ENCODE assay signal across 8 cellular contexts in the genomic region with DNA sequence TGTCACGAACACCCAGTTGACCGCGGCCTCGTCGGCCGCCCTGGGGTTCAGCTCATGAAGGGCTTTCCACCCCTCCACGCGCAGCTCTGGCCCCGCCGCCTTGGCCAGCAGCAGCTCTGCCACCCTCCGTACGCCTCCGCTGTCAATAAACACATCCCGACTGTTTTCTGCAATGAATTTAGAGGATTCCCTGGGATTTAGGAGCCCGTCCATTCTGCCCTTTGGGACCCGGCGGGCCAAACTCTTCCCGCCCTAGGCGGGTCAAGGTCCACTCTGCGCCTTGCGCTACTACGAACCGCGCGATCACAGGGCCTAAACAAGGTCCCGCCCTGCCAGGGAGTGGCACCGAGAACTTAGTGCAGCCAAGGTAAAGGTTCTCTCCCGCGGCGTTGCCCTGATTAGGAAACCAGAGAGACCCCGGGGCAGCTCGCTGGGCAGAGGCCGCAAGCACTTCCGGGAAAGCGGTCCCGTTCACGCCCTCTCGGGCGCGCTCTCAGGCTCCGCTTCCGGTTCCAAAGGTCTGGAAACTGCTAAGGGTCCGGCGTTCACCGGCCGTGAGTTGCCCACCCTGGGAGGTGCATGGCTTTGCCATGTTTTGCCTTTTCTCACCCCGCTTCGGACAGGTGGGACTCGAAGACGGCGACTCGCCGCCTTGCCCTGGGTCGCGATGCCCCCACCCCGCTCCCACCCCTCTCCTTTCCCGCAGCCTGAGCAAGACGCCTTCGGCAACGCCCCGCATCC. TPM values are rescaled to one million over a fixed set of nuclear protein-coding genes. Genes with fewer than 3 reads are reported as not detected.
A peak's percentile ranks its signal among the peaks of the same experiment; 100 is the strongest.
DNase-seq lines count a peak whose midpoint lies in the region; FAIRE-seq and TF ChIP-seq lines count a peak whose summit lies in the region.

No MANE protein-coding gene starts in this region.

- peak overlapping the region; percentile 77 to 86 for H3K9ac ChIP-seq in colonic mucosa (ENCODE audit: low read depth in 2 of 2, low read length in 2 of 2)
- H3K9ac ChIP-seq in liver (ENCODE audit: low read depth in 1 of 2, low read length in 2 of 2): peak overlapping the region; percentile 61 to 80

- H3K9me2 ChIP-seq in hepatocyte (replicated peaks; ENCODE audit: insufficient read depth): no peaks in the 10 kb centered on the region

- H3K4me1 ChIP-seq in colonic mucosa: no peaks in the 10 kb centered on the region
- H3K4me1 ChIP-seq in liver (ENCODE audit: control insufficient read depth in 4 of 4, insufficient read depth in 4 of 4, low read length in 3 of 4): peaks cover 2 to 16% (median 8%) of the 10 kb centered on the region in 4 donors
- no peaks in the 10 kb centered on the region for H3K4me1 ChIP-seq in hepatocyte (ENCODE audit: insufficient read depth)

- H3K27ac ChIP-seq in colonic mucosa: peak overlapping the region; percentile 87
- H3K27ac ChIP-seq in liver (ENCODE audit: low read depth in 1 of 2, low read length in 2 of 2): peak overlapping the region; percentile 73 to 79
- H3K27ac ChIP-seq in hepatocyte: no peak overlapping the region

- H3K36me3 ChIP-seq in colonic mucosa (no peaks in the 10 kb centered on the region), liver (ENCODE audit: control insufficient read depth in 4 of 4, insufficient read depth in 3 of 4, low read depth in 1 of 4, low read length in 3 of 4) (peaks cover 0 to 3% (median 1%) of the 10 kb centered on the region in 4 donors), hepatocyte (replicated peaks; ENCODE audit: insufficient read depth, low read depth) (no peaks in the 10 kb centered on the region)

- H3K4me2 ChIP-seq in hepatocyte: no peak overlapping the region

- H3K9me3 ChIP-seq in colonic mucosa (no peaks in the 10 kb centered on the region), liver (ENCODE audit: control insufficient read depth in 4 of 4, low read length in 3 of 4) (no peaks in the 10 kb centered on the region), hepatocyte (ENCODE audit: low read depth) (no peaks in the 10 kb centered on the region)

- POLR2A ChIA-PET in HEK293T (lab: Yijun Ruan, JAX): interaction anchor here (1.0 kb wide), 2 partner anchors 10 to 333 kb away, joined by 3 read pairs; a partner anchor contains a TSS

- no peaks in the 10 kb centered on the region for H3K79me2 ChIP-seq in hepatocyte

- DNase-seq in GM12891 (ENCODE audit: insufficient read length, low spot score) (peak; percentile 70), HEK293T (ENCODE audit: extremely low spot score) (peak; percentile 79), NCI-H1092 treated with DMSO at 0.1 percent for 48 hours (lab: John Stamatoyannopoulos, UW) (peak; percentile 70), colonic mucosa (peak; percentile 91), hepatocyte (ENCODE audit: low spot score) (no peak)
- DNase-seq in activated CD4-positive, CD25-positive, alpha-beta regulatory T cell treated with anti-CD3 and anti-CD28 coated beads, Interleukin-2, amount 50 U/mL, for 16 hours (ENCODE audit: low read depth, low spot score): peak; percentile 38
- peak; percentile 36 to 57 for DNase-seq in stimulated activated CD4-positive, alpha-beta T cell treated with anti-CD3 and anti-CD28 coated beads, Interleukin-4, amount 100 ng/mL, for 4 hours

- peak; percentile 60 for FAIRE-seq in GM12891 (lab: Jason Lieb, UNC)

- no peaks in the 10 kb centered on the region for H3K27me3 ChIP-seq in colonic mucosa
- H3K27me3 ChIP-seq in liver (ENCODE audit: control insufficient read depth in 4 of 4, insufficient read depth in 4 of 4, low read length in 3 of 4): no peaks in the 10 kb centered on the region
- no peaks in the 10 kb centered on the region for H3K27me3 ChIP-seq in hepatocyte

- H4K20me1 ChIP-seq in hepatocyte (ENCODE audit: insufficient read depth, poor library complexity, severe bottlenecking): no peaks in the 10 kb centered on the region

- TF ChIP-seq CTCF in colonic mucosa (IDR thresholded peaks at IDR 0.05): no peak
- TF ChIP-seq CTCF in liver (IDR thresholded peaks at IDR 0.05; ENCODE audit: low read depth, low read length, missing input control): no peak
- no peak for TF ChIP-seq CTCF in hepatocyte (IDR thresholded peaks at IDR 0.05; ENCODE audit: poor library complexity)

- H2AFZ ChIP-seq in hepatocyte: no peak overlapping the region

- WGBS in liver: 2% methylated on average over 61 of the region's 61 CpGs
- whole genome bisulfite sequencing in hepatocyte (ENCODE audit: low lambda C conversion rate, missing lambda C conversion rate): 96% methylated on average over 57 of the region's 61 CpGs

- H3K4me3 ChIP-seq in colonic mucosa (peak overlapping the region; percentile 62), liver (ENCODE audit: low read depth in 1 of 3, low read length in 3 of 3) (peak overlapping the region; percentile 75 to 91 (median 86)), hepatocyte (no peak overlapping the region)

- CTCF ChIA-PET in HEK293T (lab: Yijun Ruan, JAX): no interaction called here

- intact Hi-C loops in colonic mucosa (cut with DNase I): no loop called here

- TF ChIP-seq RAD21 in liver (IDR thresholded peaks at IDR 0.05): peak in 1 of 2 donors; percentile 23

- peak; percentile 66; the same call in 1 of the 2 replicates for TF ChIP-seq POLR2A in GM12891 (IDR thresholded peaks at IDR 0.05; ENCODE audit: low read depth, low read length)

TF ChIP-seq in GM12891, 5 proteins besides CTCF, POLR2A, EP300 and RAD21:
- no peak; the same call in 1 of the 2 replicates for TF ChIP-seq POLR2AphosphoS5 (IDR thresholded peaks at IDR 0.05; ENCODE audit: low read depth, low read length)
- no peak for TF ChIP-seq TAF1 (IDR thresholded peaks at IDR 0.05; ENCODE audit: low read depth, low read length)
- no peak; the same call in 1 of the 2 replicates for TF ChIP-seq POU2F2 (IDR thresholded peaks at IDR 0.05; ENCODE audit: low read depth, low read length)
- no peak for TF ChIP-seq PAX5 (IDR thresholded peaks at IDR 0.05; ENCODE audit: insufficient read depth, low read length, severe bottlenecking)
- no peak for TF ChIP-seq SPI1 (IDR thresholded peaks at IDR 0.05; ENCODE audit: low read depth, low read length)
TF ChIP-seq in GM12891: peak in this region for 0.

TF ChIP-seq in HEK293T, 16 proteins besides CTCF, POLR2A, EP300 and RAD21:
- no peak for TF ChIP-seq NFRKB (IDR thresholded peaks at IDR 0.05)
- TF ChIP-seq L3MBTL2 (conservative IDR thresholded peaks at IDR 0.05): peak; percentile 89
- TF ChIP-seq LEF1 (IDR thresholded peaks at IDR 0.05; ENCODE audit: borderline replicate concordance): no peak
- TF ChIP-seq ELF4 (IDR thresholded peaks at IDR 0.05): peak; percentile 85

TF ChIP-seq in liver, 16 proteins besides CTCF, POLR2A, EP300 and RAD21 (continues in another document):
- TF ChIP-seq, protein P1, sequence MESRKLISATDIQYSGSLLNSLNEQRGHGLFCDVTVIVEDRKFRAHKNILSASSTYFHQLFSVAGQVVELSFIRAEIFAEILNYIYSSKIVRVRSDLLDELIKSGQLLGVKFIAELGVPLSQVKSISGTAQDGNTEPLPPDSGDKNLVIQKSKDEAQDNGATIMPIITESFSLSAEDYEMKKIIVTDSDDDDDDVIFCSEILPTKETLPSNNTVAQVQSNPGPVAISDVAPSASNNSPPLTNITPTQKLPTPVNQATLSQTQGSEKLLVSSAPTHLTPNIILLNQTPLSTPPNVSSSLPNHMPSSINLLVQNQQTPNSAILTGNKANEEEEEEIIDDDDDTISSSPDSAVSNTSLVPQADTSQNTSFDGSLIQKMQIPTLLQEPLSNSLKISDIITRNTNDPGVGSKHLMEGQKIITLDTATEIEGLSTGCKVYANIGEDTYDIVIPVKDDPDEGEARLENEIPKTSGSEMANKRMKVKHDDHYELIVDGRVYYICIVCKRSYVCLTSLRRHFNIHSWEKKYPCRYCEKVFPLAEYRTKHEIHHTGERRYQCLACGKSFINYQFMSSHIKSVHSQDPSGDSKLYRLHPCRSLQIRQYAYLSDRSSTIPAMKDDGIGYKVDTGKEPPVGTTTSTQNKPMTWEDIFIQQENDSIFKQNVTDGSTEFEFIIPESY (IDR thresholded peaks at IDR 0.05): peak; percentile 96
- TF ChIP-seq, protein P2, sequence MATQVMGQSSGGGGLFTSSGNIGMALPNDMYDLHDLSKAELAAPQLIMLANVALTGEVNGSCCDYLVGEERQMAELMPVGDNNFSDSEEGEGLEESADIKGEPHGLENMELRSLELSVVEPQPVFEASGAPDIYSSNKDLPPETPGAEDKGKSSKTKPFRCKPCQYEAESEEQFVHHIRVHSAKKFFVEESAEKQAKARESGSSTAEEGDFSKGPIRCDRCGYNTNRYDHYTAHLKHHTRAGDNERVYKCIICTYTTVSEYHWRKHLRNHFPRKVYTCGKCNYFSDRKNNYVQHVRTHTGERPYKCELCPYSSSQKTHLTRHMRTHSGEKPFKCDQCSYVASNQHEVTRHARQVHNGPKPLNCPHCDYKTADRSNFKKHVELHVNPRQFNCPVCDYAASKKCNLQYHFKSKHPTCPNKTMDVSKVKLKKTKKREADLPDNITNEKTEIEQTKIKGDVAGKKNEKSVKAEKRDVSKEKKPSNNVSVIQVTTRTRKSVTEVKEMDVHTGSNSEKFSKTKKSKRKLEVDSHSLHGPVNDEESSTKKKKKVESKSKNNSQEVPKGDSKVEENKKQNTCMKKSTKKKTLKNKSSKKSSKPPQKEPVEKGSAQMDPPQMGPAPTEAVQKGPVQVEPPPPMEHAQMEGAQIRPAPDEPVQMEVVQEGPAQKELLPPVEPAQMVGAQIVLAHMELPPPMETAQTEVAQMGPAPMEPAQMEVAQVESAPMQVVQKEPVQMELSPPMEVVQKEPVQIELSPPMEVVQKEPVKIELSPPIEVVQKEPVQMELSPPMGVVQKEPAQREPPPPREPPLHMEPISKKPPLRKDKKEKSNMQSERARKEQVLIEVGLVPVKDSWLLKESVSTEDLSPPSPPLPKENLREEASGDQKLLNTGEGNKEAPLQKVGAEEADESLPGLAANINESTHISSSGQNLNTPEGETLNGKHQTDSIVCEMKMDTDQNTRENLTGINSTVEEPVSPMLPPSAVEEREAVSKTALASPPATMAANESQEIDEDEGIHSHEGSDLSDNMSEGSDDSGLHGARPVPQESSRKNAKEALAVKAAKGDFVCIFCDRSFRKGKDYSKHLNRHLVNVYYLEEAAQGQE (IDR thresholded peaks at IDR 0.05): peak; percentile 74
- TF ChIP-seq NR2F2 (IDR thresholded peaks at IDR 0.05): peak; percentile 76
- peak; percentile 94 for TF ChIP-seq HNF4G (IDR thresholded peaks at IDR 0.05)
- TF ChIP-seq FOXA1 (IDR thresholded peaks at IDR 0.05): no peak

RNA-seq across cellular contexts. Expression of a gene that starts 23.6 kb away (rescaled TPM):
- 467 TPM for polyA plus RNA-seq in GM12891 (2012; ENCODE audit: low read depth, missing spikeins)
- total RNA-seq in colonic mucosa (100 to 1,000 TPM; 451 to 491 TPM), liver (100 to 1,000 TPM; 281 to 403 TPM), hepatocyte (579 and 581 TPM in 2 replicates)
- polyA plus RNA-seq in liver (100 to 1,000 TPM; 137 to 182 TPM), hepatocyte (398 and 458 TPM in 2 replicates)

RNA-seq across cellular contexts. Expression of a gene that starts 24.1 kb away (rescaled TPM):
- polyA plus RNA-seq in GM12891 (2012; ENCODE audit: low read depth, missing spikeins): 4.0 TPM
- 10 to 100 TPM in 1 of 2 donors, 1 to 10 TPM in 1; 9.6 to 16.9 TPM for total RNA-seq in colonic mucosa
- 10 to 100 TPM in 1 of 2 donors, 1 to 10 TPM in 1; 5.4 to 10.4 TPM for total RNA-seq in liver
- 1 to 10 TPM; 2.0 to 2.6 TPM for polyA plus RNA-seq in liver
- total RNA-seq in hepatocyte: 5.4 and 5.8 TPM in 2 replicates
- 3.4 and 4.2 TPM in 2 replicates for polyA plus RNA-seq in hepatocyte

RNA-seq across cellular contexts. Expression of a gene that starts 35.2 kb away (rescaled TPM):
- polyA plus RNA-seq in GM12891 (2012; ENCODE audit: low read depth, missing spikeins): 0.86 TPM
- 1 to 10 TPM; 3.0 to 4.0 TPM for total RNA-seq in colonic mucosa
- 1 to 10 TPM; 1.1 to 5.1 TPM for total RNA-seq in liver
- 1 to 10 TPM in 1 of 2 donors, under 1 TPM in 1; 0.55 to 2.1 TPM for polyA plus RNA-seq in liver
- 4.4 and 4.6 TPM in 2 replicates for total RNA-seq in hepatocyte
- 5.1 and 6.2 TPM in 2 replicates for polyA plus RNA-seq in hepatocyte
